In the genomic region with DNA sequence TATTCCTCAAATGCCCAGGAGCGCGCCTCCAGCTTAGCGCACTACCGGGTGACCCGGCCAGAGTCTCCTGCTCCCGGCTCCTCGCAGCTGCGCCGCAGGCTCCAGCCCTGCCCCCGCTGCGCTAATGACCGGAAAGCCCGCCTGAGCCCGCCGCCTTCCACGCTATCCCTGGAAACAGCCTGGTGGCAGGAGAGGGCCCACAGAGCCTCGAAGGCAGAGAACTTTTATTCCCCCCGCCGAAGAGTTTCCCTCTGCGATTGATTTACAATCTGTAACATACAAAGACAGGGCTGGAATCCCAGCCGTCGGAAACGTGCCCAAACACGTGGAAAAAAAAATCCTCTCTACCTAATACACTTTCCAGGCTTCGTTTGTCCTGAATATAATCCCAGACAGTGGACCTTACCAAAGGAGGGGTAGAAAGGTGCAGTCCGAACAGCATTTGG, we compare ENCODE assay signal across 1 cellular context.
TF ChIP-seq lines count a peak whose summit lies in the region.

No MANE protein-coding gene starts in this region.

TF ChIP-seq in HEK293, 187 proteins besides CTCF, POLR2A, EP300 and RAD21 (continued from another document):
- TF ChIP-seq PRDM4 (tag by site-specific recombination; IDR thresholded peaks at IDR 0.05) (peak; percentile 25; the same call in 1 of the 2 replicates), ZNF23 (tag by site-specific recombination; IDR thresholded peaks at IDR 0.05; ENCODE audit: borderline replicate concordance) (no peak), GFI1B (tag by site-specific recombination; IDR thresholded peaks at IDR 0.05) (no peak), AEBP2 (tag by site-specific recombination; IDR thresholded peaks at IDR 0.05; ENCODE audit: borderline replicate concordance) (no peak), ZIC2 (tag by site-specific recombination; IDR thresholded peaks at IDR 0.05) (peak; percentile 92), SP2 (tag by site-specific recombination; IDR thresholded peaks at IDR 0.05) (0 out of 2 replicates have a peak, but pooled peaks have one; percentile 0), TCF7L2 (IDR thresholded peaks at IDR 0.05; ENCODE audit: borderline replicate concordance, low read depth, low read length) (no peak), KLF10 (tag by site-specific recombination; IDR thresholded peaks at IDR 0.05) (0 out of 2 replicates have a peak, but pooled peaks have one; percentile 25)
- TF ChIP-seq, protein P1, sequence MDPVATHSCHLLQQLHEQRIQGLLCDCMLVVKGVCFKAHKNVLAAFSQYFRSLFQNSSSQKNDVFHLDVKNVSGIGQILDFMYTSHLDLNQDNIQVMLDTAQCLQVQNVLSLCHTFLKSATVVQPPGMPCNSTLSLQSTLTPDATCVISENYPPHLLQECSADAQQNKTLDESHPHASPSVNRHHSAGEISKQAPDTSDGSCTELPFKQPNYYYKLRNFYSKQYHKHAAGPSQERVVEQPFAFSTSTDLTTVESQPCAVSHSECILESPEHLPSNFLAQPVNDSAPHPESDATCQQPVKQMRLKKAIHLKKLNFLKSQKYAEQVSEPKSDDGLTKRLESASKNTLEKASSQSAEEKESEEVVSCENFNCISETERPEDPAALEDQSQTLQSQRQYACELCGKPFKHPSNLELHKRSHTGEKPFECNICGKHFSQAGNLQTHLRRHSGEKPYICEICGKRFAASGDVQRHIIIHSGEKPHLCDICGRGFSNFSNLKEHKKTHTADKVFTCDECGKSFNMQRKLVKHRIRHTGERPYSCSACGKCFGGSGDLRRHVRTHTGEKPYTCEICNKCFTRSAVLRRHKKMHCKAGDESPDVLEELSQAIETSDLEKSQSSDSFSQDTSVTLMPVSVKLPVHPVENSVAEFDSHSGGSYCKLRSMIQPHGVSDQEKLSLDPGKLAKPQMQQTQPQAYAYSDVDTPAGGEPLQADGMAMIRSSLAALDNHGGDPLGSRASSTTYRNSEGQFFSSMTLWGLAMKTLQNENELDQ (tag by site-specific recombination; IDR thresholded peaks at IDR 0.05; ENCODE audit: low read depth), result no peak
